ENCODE assay signal across 25 cellular contexts in genomic region chr11:113907155-113907554, GRCh38. TPM values are rescaled to one million over a fixed set of nuclear protein-coding genes. Genes with fewer than 3 reads are reported as not detected.
DNase-seq lines count a peak whose midpoint lies in the region; ATAC-seq, FAIRE-seq and TF ChIP-seq lines count a peak whose summit lies in the region.
"Had no signal": no experiment of that assay in that cellular context is flagged by ENCODE, and none has a peak within 500 bp of the region (broad histone marks: within the 10 kb centered on the region; RNA-seq: fewer than 3 reads in every experiment).

No MANE protein-coding gene starts in this region.

- H3K27me3 ChIP-seq in Karpas-422 (ENCODE audit: low read length) (no peaks in the 10 kb centered on the region), uterus (no peaks in the 10 kb centered on the region), left lung (peaks cover 0 to 22% of the 10 kb centered on the region in 2 donors)
- H3K27me3 ChIP-seq: BLaER1 had no signal

- DNase-seq in EH (ENCODE audit: low read depth) (peak; percentile 4), Karpas-422 (no peak), uterus (no peak), left lung (no peak), anterior cingulate cortex (lab: John Stamatoyannopoulos, UW) (no peak)
- no peak for DNase-seq in stimulated activated CD8-positive, alpha-beta memory T cell treated with anti-CD3 and anti-CD28 coated beads, Interleukin-4, amount 100 ng/mL, for 48 hours
- DNase-seq: Calu3; CD8-positive, alpha-beta T cell; NCI-H1048; NCI-H1694; NCI-H748 treated with DMSO at 0.1 percent for 48 hours; PC-3; RPMI8226; SHP77 treated with DMSO at 0.1 percent for 48 hours had no signal

- 0 out of 2 replicates have a peak overlapping the region, but pooled peaks have one; percentile 27 for H3K9ac ChIP-seq in Karpas-422 (ENCODE audit: low read length)
- H3K9ac ChIP-seq: BLaER1, KMS-11 had no signal

- no peak for TF ChIP-seq POLR2A in uterus (IDR thresholded peaks at IDR 0.05)

- H3K27ac ChIP-seq in Karpas-422 (ENCODE audit: low read length) (no peak overlapping the region), VCaP (peak overlapping the region; percentile 73), uterus (no peak overlapping the region), left lung (no peak overlapping the region)
- H3K27ac ChIP-seq: BLaER1, KMS-11 had no signal

- 0 out of 2 replicates have a peak overlapping the region, but pooled peaks have one; percentile 20 for H2AFZ ChIP-seq in Karpas-422 (ENCODE audit: low read length)

- ATAC-seq in left lung, result no peak
- ATAC-seq: CD8-positive, alpha-beta T cell had no signal

- H3K4me3 ChIP-seq in Karpas-422 (ENCODE audit: low read length) (no peak overlapping the region), uterus (no peak overlapping the region), left lung (no peak overlapping the region)
- H3K4me3 ChIP-seq: BLaER1 had no signal

- no peaks in the 10 kb centered on the region for H3K9me2 ChIP-seq in Karpas-422 (replicated peaks; ENCODE audit: insufficient read depth, low read length)

- no peaks in the 10 kb centered on the region for H4K20me1 ChIP-seq in Karpas-422 (ENCODE audit: insufficient read depth, low read depth, low read length)
- H4K20me1 ChIP-seq: BLaER1 had no signal

- TF ChIP-seq CTCF in VCaP (conservative IDR thresholded peaks at IDR 0.05) (no peak), uterus (IDR thresholded peaks at IDR 0.05) (no peak), left lung (IDR thresholded peaks at IDR 0.05) (no peak)

- H3K36me3 ChIP-seq in Karpas-422 (ENCODE audit: insufficient read depth, low read length) (no peaks in the 10 kb centered on the region), uterus (no peaks in the 10 kb centered on the region), left lung (no peaks in the 10 kb centered on the region)
- H3K36me3 ChIP-seq: BLaER1 had no signal

- H3K79me2 ChIP-seq in Karpas-422 (ENCODE audit: low read length), result no peaks in the 10 kb centered on the region

- H3K4me1 ChIP-seq in Karpas-422 (ENCODE audit: low read length) (peaks cover 35% of the 10 kb centered on the region), uterus (no peaks in the 10 kb centered on the region), left lung (no peaks in the 10 kb centered on the region)
- H3K4me1 ChIP-seq: BLaER1 had no signal

- peak overlapping the region; percentile 64 for H3K4me2 ChIP-seq in Karpas-422 (ENCODE audit: low read depth, low read length, poor library complexity, severe bottlenecking)
- H3K4me2 ChIP-seq: BLaER1, KMS-11 had no signal

- H3K9me3 ChIP-seq in Karpas-422 (ENCODE audit: low read length) (no peaks in the 10 kb centered on the region), uterus (no peaks in the 10 kb centered on the region), left lung (no peaks in the 10 kb centered on the region)
- H3K9me3 ChIP-seq: BLaER1 had no signal

- FAIRE-seq in islet of Langerhans (lab: Jason Lieb, UNC), result peak; percentile 5
- FAIRE-seq: GM12891, GM18507, H54 had no signal

- intact Hi-C loops in uterus (cut with DNase I; ENCODE audit: low total_unique reads) (no loop called here), left lung (cut with DNase I) (no loop called here)

RNA-seq across cellular contexts. Expression of gene HTR3B, which starts 2.6 kb away (rescaled TPM):
- total RNA-seq in Karpas-422 (2014; rRNA removed; shearing (Covaris generic); ENCODE audit: low replicate concordance), result 2.2 and 2.7 TPM in 2 replicates
- total RNA-seq in uterus (not detected), left lung (not detected)
- total RNA-seq: A673; Calu3; CD8-positive, alpha-beta T cell; HT-29; M059J; NCI-H460; PC-3 had no signal

RNA-seq across cellular contexts. Expression of gene USP28, which starts 31.8 kb away (rescaled TPM):
- total RNA-seq in Karpas-422 (2014; rRNA removed; shearing (Covaris generic); ENCODE audit: low replicate concordance), result 17.4 and 45.6 TPM in 2 replicates
- total RNA-seq in uterus (10 to 100 TPM in 3 of 4 donors, 1 to 10 TPM in 1; 5.3 to 43.3 (median 22.4) TPM), left lung (10 to 100 TPM; 21.7 TPM)
